ENCODE assay signal across 13 cellular contexts in genomic region chr4:52126946-52127345, GRCh38.
DNase-seq lines count a peak whose midpoint lies in the region; ATAC-seq and TF ChIP-seq lines count a peak whose summit lies in the region.
"Had no signal": no experiment of that assay in that cellular context is flagged by ENCODE, and none has a peak within 500 bp of the region (broad histone marks: within the 10 kb centered on the region; RNA-seq: fewer than 3 reads in every experiment).

No MANE protein-coding gene starts in this region.

- no peak overlapping the region for H3K4me3 Mint-ChIP-seq in glutamatergic neuron (ENCODE audit: unreplicated experiment)
- H3K4me3 Mint-ChIP-seq: stimulated activated naive CD8-positive, alpha-beta T cell treated with anti-CD3 and anti-CD28 coated beads, Interleukin-15, Interleukin-2, amounts not matched to agents 100 ng/mL and 50 ng/mL, for 24 hours had no signal

- TF ChIP-seq CTCF in glutamatergic neuron (IDR thresholded peaks at IDR 0.05; ENCODE audit: partially characterized antibody, unreplicated experiment) = no peak

- H3K27ac ChIP-seq in caudate nucleus (ENCODE audit: low read depth, low read length) = no peak overlapping the region
- H3K27ac ChIP-seq: A549, cardiac muscle cell, hepatocyte, left ventricle myocardium inferior had no signal

- H3K9me3 Mint-ChIP-seq in glutamatergic neuron (ENCODE audit: unreplicated experiment) = peaks cover 4% of the 10 kb centered on the region
- H3K9me3 Mint-ChIP-seq: stimulated activated naive CD8-positive, alpha-beta T cell treated with anti-CD3 and anti-CD28 coated beads, Interleukin-15, Interleukin-2, amounts not matched to agents 100 ng/mL and 50 ng/mL, for 24 hours had no signal

- no peaks in the 10 kb centered on the region for H3K36me3 Mint-ChIP-seq in glutamatergic neuron (ENCODE audit: unreplicated experiment)

- peaks cover 9% of the 10 kb centered on the region for H3K4me1 Mint-ChIP-seq in glutamatergic neuron (ENCODE audit: low read depth, unreplicated experiment)

- H3K27me3 Mint-ChIP-seq in glutamatergic neuron (ENCODE audit: unreplicated experiment) = no peaks in the 10 kb centered on the region
- H3K27me3 Mint-ChIP-seq: stimulated activated naive CD8-positive, alpha-beta T cell treated with anti-CD3 and anti-CD28 coated beads, Interleukin-15, Interleukin-2, amounts not matched to agents 100 ng/mL and 50 ng/mL, for 24 hours had no signal

- peak; percentile 59 for DNase-seq in NCI-H345 (lab: John Stamatoyannopoulos, UW)
- no peak for DNase-seq in NCI-H345 treated with DMSO at 0.1 percent for 48 hours (lab: John Stamatoyannopoulos, UW; ENCODE audit: unreplicated experiment)
- peak; percentile 87 for DNase-seq in SK-N-DZ (ENCODE audit: low spot score)
- peak; percentile 27 for DNase-seq in glutamatergic neuron
- DNase-seq in stromal cell of bone marrow (ENCODE audit: low read depth) = peak; percentile 80
- no peak for DNase-seq in caudate nucleus (lab: John Stamatoyannopoulos, UW)
- DNase-seq: left ventricle myocardium inferior had no signal

- ATAC-seq in GM19467 (IDR thresholded peaks at IDR 0.05; ENCODE audit: unreplicated experiment) = no peak
- ATAC-seq in GM21528 (IDR thresholded peaks at IDR 0.05; ENCODE audit: low FRiP score, unreplicated experiment) = no peak
- ATAC-seq: A549 had no signal

- peak overlapping the region; percentile 13 for H3K27ac Mint-ChIP-seq in glutamatergic neuron (ENCODE audit: unreplicated experiment)
- H3K27ac Mint-ChIP-seq: stimulated activated naive CD8-positive, alpha-beta T cell treated with anti-CD3 and anti-CD28 coated beads, Interleukin-15, Interleukin-2, amounts not matched to agents 100 ng/mL and 50 ng/mL, for 24 hours had no signal

Comparison
In these comparisons a context has a peak if more than half of its experiments do, and no peak if none do; other contexts are left out.
1. DNase-seq: peak in NCI-H345 (single experiment), SK-N-DZ (single experiment), glutamatergic neuron (single experiment) and stromal cell of bone marrow (single experiment); none in NCI-H345 treated with DMSO at 0.1 percent for 48 hours (single experiment) and caudate nucleus (0 of 61).